14 cellular contexts compared by ENCODE assay signal in the genomic region with DNA sequence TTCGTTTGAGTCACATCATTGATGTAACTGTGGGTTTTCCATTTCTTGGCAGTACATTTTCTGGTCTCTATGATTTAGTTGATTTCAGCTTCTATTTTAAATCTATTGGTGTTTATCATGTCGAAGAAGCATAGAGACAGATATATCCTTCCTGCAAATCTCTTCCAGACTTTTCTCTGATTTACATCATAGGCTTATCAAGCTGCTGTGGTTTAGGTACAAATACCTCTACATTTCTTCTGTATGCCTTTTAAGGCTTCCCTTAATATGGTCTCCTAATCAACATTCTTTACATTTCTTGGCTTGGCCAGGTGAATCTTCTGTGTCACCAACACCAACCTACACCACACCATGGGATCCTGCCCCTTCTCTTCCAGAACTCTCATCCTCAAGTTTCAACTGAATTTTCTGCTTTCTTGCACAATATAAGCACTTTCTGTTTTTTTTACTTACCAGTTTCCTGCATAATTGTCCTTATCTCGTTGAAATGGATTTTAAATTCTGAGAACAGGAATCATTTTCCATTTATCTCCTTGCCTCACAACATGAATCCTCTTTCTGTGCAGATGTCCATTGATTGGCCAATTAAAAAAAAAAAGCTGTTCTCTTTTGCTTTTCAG.
"Had no signal": no experiment of that assay in that cellular context is flagged by ENCODE, and none has a peak within 500 bp of the region (broad histone marks: within the 10 kb centered on the region; RNA-seq: fewer than 3 reads in every experiment).

No MANE protein-coding gene starts in this region.

- DNase-seq: activated CD4-positive, alpha-beta T cell treated with anti-CD3 and anti-CD28 coated beads for 1 hour; activated CD4-positive, alpha-beta T cell treated with anti-CD3 and anti-CD28 coated beads, Interleukin-2, amount 50 U/mL, for 4 hours; activated naive CD4-positive, alpha-beta T cell treated with anti-CD3 and anti-CD28 coated beads for 36 hours; brain microvascular endothelial cell; dermis blood vessel endothelial cell; effector memory CD8-positive, alpha-beta T cell; naive thymus-derived CD8-positive, alpha-beta T cell; stimulated activated CD4-positive, alpha-beta T cell treated with anti-CD3 and anti-CD28 coated beads, Interleukin-2, amount 100 ng/mL, for 48 hours; stimulated activated naive CD4-positive, alpha-beta T cell; tibial artery had no signal

- FAIRE-seq: keratinocyte, urothelium cell line had no signal

- ATAC-seq: activated T-helper 17 cell treated with anti-CD3 and anti-CD28 coated beads, Interleukin-2, amount 50 U/mL, for 72 hours; effector memory CD8-positive, alpha-beta T cell; left lobe of liver; naive thymus-derived CD8-positive, alpha-beta T cell had no signal
